Comparison of ENCODE assay signal across 18 cellular contexts in the genomic region with DNA sequence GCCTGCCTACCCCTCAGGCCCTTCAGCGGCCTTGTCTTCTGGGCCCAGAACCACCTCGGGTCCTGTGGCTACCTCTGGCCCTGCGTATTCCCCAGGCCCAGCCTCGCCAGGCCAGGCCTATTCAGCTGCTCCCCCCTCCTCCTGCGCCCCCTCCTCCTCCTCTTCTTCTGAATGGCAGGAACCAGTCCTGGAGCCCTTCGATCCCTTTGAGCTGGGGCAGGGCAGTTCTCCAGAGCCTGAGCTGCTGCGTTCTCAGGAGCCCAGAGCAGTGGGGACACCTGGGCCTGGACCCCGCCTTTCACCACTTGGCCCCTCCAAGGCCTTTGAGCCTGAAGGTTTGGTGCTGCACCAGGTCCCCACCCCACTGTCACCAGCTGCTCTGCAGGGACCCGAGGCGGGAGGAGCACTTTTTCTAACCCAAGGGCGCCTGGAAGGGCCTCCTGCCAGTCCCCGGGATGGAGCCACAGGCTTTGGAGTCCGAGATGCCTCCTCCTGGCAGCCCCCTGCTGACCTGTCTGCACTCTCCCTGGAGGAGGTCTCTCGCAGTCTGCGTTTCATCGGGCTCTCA. TPM values are rescaled to one million over a fixed set of nuclear protein-coding genes. Genes with fewer than 3 reads are reported as not detected.
DNase-seq lines count a peak whose midpoint lies in the region; ATAC-seq and TF ChIP-seq lines count a peak whose summit lies in the region.
"Had no signal": no experiment of that assay in that cellular context is flagged by ENCODE, and none has a peak within 500 bp of the region (broad histone marks: within the 10 kb centered on the region; RNA-seq: fewer than 3 reads in every experiment).

No MANE protein-coding gene starts in this region.

- H3K4me3 Mint-ChIP-seq in H9 (peak overlapping the region in 1 of 2 experiments; percentile 19; a peak in 1 of 5 replicates), endothelial cell (ENCODE audit: unreplicated experiment) (no peak overlapping the region)
- H3K4me3 Mint-ChIP-seq: GM23338, HFFc6 had no signal

- H4K8ac ChIP-seq in H9 (replicated peaks; ENCODE audit: insufficient read length, low read depth, low read length): no peak overlapping the region

- H3K4me1 ChIP-seq in SK-N-SH (ENCODE audit: control insufficient read depth in 1 of 2, insufficient read depth in 2 of 2, low read depth in 1 of 2, low read length in 1 of 2): no peaks in the 10 kb centered on the region; a peak in 1 of 4 replicates
- H3K4me1 ChIP-seq in H9 (ENCODE audit: insufficient read depth, low read length): no peaks in the 10 kb centered on the region
- peaks cover 70% of the 10 kb centered on the region for H3K4me1 ChIP-seq in parathyroid adenoma

- H2BK5ac ChIP-seq in H9 (ENCODE audit: insufficient read length, low read length): no peak overlapping the region

- H3K27ac Mint-ChIP-seq in H9 (peak overlapping the region in 2 of 3 experiments; percentile 57 to 80; a peak in 1 of 7 replicates), endothelial cell (ENCODE audit: unreplicated experiment) (peak overlapping the region; percentile 36)
- H3K27ac Mint-ChIP-seq: HFFc6 had no signal

- no peak overlapping the region for H3K18ac ChIP-seq in H9 (ENCODE audit: insufficient read length, low read depth, low read length)

- H3K9me3 Mint-ChIP-seq in H9: no peaks in the 10 kb centered on the region; a peak in 1 of 5 replicates
- no peaks in the 10 kb centered on the region for H3K9me3 Mint-ChIP-seq in endothelial cell (ENCODE audit: unreplicated experiment)
- H3K9me3 Mint-ChIP-seq: CD4-positive, CD25-positive, alpha-beta regulatory T cell; GM23338; HFFc6; IgD-negative memory B cell had no signal

- no peaks in the 10 kb centered on the region for H3K9me3 ChIP-seq in SK-N-SH
- H3K9me3 ChIP-seq in H9 (ENCODE audit: control insufficient read depth, low read depth, low read length): no peaks in the 10 kb centered on the region
- no peaks in the 10 kb centered on the region for H3K9me3 ChIP-seq in parathyroid adenoma (ENCODE audit: control insufficient read depth, low read length)
- H3K9me3 ChIP-seq: BLaER1, HAP-1 had no signal

- H2AFZ ChIP-seq in SK-N-SH (ENCODE audit: low read depth) (no peak overlapping the region), H9 (ENCODE audit: low read length) (no peak overlapping the region), parathyroid adenoma (no peak overlapping the region)
- H2AFZ ChIP-seq: GM23338 had no signal

- H3K79me1 ChIP-seq in H9 (ENCODE audit: insufficient read depth, low read depth, low read length, poor library complexity, severe bottlenecking): no peaks in the 10 kb centered on the region

- H3K27me3 Mint-ChIP-seq in H9 (ENCODE audit: low read depth) (peaks cover 22% of the 10 kb centered on the region), endothelial cell (ENCODE audit: unreplicated experiment) (peaks cover 15% of the 10 kb centered on the region)
- H3K27me3 Mint-ChIP-seq: IgD-negative memory B cell had no signal

- H4K20me1 ChIP-seq in SK-N-SH (ENCODE audit: insufficient read depth) (no peaks in the 10 kb centered on the region), H9 (ENCODE audit: control insufficient read depth, insufficient read depth, insufficient read length) (no peaks in the 10 kb centered on the region)
- H4K20me1 ChIP-seq: BLaER1 had no signal

- DNase-seq in SK-N-SH (peak; percentile 26), H9 (no peak), endothelial cell (ENCODE audit: low spot score) (no peak), NCI-H748 treated with DMSO at 0.1 percent for 48 hours (lab: John Stamatoyannopoulos, UW) (no peak), hepatic stellate cell (ENCODE audit: low spot score) (no peak)
- DNase-seq: Calu3; CD4-positive, CD25-positive, alpha-beta regulatory T cell; DMS 273 treated with DMSO at 0.1 percent for 48 hours; DMS79; HFFc6 had no signal

- H3K56ac ChIP-seq in H9 (ENCODE audit: insufficient read length, low read depth, low read length): no peak overlapping the region

- H2BK15ac ChIP-seq in H9 (ENCODE audit: low read depth, low read length): no peak overlapping the region

- peaks cover 11 to 22% of the 10 kb centered on the region in 2 experiments for H3K36me3 ChIP-seq in SK-N-SH (replicated peaks in 1 of 2; ENCODE audit: control insufficient read depth in 1 of 2, insufficient read depth in 2 of 2, low read length in 1 of 2)
- H3K36me3 ChIP-seq in parathyroid adenoma (ENCODE audit: control insufficient read depth, insufficient read depth, low read length): no peaks in the 10 kb centered on the region

- H2BK12ac ChIP-seq in H9 (ENCODE audit: insufficient read length, low read depth, low read length): no peak overlapping the region

- TF ChIP-seq RAD21 in SK-N-SH (IDR thresholded peaks at IDR 0.05; ENCODE audit: low read length): no peak

- H4K5ac ChIP-seq in H9 (ENCODE audit: insufficient read length, low read depth, low read length): no peak overlapping the region

- H2BK120ac ChIP-seq in H9 (ENCODE audit: low read depth, low read length, poor library complexity, severe bottlenecking): no peak overlapping the region

- H3K23ac ChIP-seq in H9 (ENCODE audit: insufficient read length, low read depth, low read length): no peak overlapping the region

- 89% methylated on average over 11 of the region's 16 CpGs for WGBS in SK-N-SH (ENCODE audit: low lambda C conversion rate)
- no CpG with 5 or more reads among the region's 16 CpGs for WGBS in H9 (ENCODE audit: extremely low coverage, insufficient read length, low lambda C conversion rate)

- CTCF ChIA-PET in SK-N-SH (lab: Yijun Ruan, JAX): interaction anchor here (0.7 to 1.2 kb wide), 3 partner anchors 9 to 96 kb away, joined by 3 read pairs; no protein-coding TSS in a partner anchor

- no peak for TF ChIP-seq EP300 in SK-N-SH (IDR thresholded peaks at IDR 0.05; ENCODE audit: borderline replicate concordance in 1 of 2, low read depth in 1 of 2, low read length in 1 of 2)

- H3K4me2 ChIP-seq in SK-N-SH: no peak overlapping the region
- no peak overlapping the region for H3K4me2 ChIP-seq in H9 (ENCODE audit: insufficient read depth, insufficient read length, low read length)
- H3K4me2 ChIP-seq in parathyroid adenoma (ENCODE audit: low read length): no peak overlapping the region
- H3K4me2 ChIP-seq: BLaER1, GM23338 had no signal

- H2AK5ac ChIP-seq in H9 (ENCODE audit: insufficient read length, low read length): no peak overlapping the region

- no peak overlapping the region for H3K4ac ChIP-seq in H9 (ENCODE audit: low read depth, low read length)

- H3K23me2 ChIP-seq in H9 (ENCODE audit: insufficient read length, low read depth, low read length, poor library complexity, severe bottlenecking): no peaks in the 10 kb centered on the region

- H3K9ac ChIP-seq in SK-N-SH (no peak overlapping the region), H9 (ENCODE audit: extremely low read depth, insufficient read length, low read length) (no peak overlapping the region), parathyroid adenoma (peak overlapping the region; percentile 14)
- H3K9ac ChIP-seq: BLaER1 had no signal

- peaks cover 17 to 51% (median 43%) of the 10 kb centered on the region in 3 experiments for H3K36me3 Mint-ChIP-seq in H9 (ENCODE audit: insufficient read depth in 1 of 3, low read depth in 3 of 3)
- peaks cover 12% of the 10 kb centered on the region for H3K36me3 Mint-ChIP-seq in endothelial cell (ENCODE audit: low read depth, unreplicated experiment)
- H3K36me3 Mint-ChIP-seq: IgD-negative memory B cell had no signal

- H3T11ph ChIP-seq in H9 (ENCODE audit: low read length): no peak overlapping the region

- TF ChIP-seq CTCF in SK-N-SH (IDR thresholded peaks at IDR 0.05) (no peak), H9 (conservative IDR thresholded peaks at IDR 0.05) (no peak), endothelial cell (IDR thresholded peaks at IDR 0.05; ENCODE audit: unreplicated experiment) (no peak), parathyroid adenoma (IDR thresholded peaks at IDR 0.05) (no peak)

- H3K79me2 ChIP-seq in SK-N-SH (ENCODE audit: insufficient read depth) (no peaks in the 10 kb centered on the region), H9 (ENCODE audit: insufficient read depth, low read length) (no peaks in the 10 kb centered on the region), parathyroid adenoma (peaks cover 19% of the 10 kb centered on the region)

- ATAC-seq in SK-N-SH treated with all-trans-retinoic acid at 6 μM for 48 hours (no peak), HG03280 (IDR thresholded peaks at IDR 0.05; ENCODE audit: unreplicated experiment) (no peak)
- ATAC-seq: GM23338 had no signal

- H3K27me3 ChIP-seq in SK-N-SH (ENCODE audit: insufficient read depth): no peaks in the 10 kb centered on the region
- H3K27me3 ChIP-seq in H9 (ENCODE audit: insufficient read depth, low read length): no peaks in the 10 kb centered on the region
- H3K27me3 ChIP-seq in parathyroid adenoma (ENCODE audit: control insufficient read depth, insufficient read depth, low read length): no peaks in the 10 kb centered on the region

- H4K91ac ChIP-seq in H9 (ENCODE audit: insufficient read length, low read depth, low read length): no peak overlapping the region

- H2BK20ac ChIP-seq in H9 (ENCODE audit: low read depth, low read length, poor library complexity, severe bottlenecking): no peak overlapping the region

- POLR2A ChIA-PET in SK-N-SH (lab: Yijun Ruan, JAX): no interaction called here

- no peaks in the 10 kb centered on the region for H3F3A ChIP-seq in SK-N-SH (replicated peaks; ENCODE audit: insufficient read depth)

- no peaks in the 10 kb centered on the region for H3K9me2 ChIP-seq in SK-N-SH

- H3K4me3 ChIP-seq in SK-N-SH (ENCODE audit: low read depth in 2 of 2, low read length in 1 of 2) (no peak overlapping the region), parathyroid adenoma (ENCODE audit: low read depth, low read length) (no peak overlapping the region)
- H3K4me3 ChIP-seq: BLaER1, GM23338, HAP-1 had no signal

- H3K14ac ChIP-seq in H9 (ENCODE audit: insufficient read depth, low read length): no peak overlapping the region; the same call in 1 of the 2 replicates

- no peak overlapping the region for H3K27ac ChIP-seq in SK-N-SH (ENCODE audit: low read depth in 2 of 2, low read length in 1 of 2)
- H3K27ac ChIP-seq in H9 (ENCODE audit: insufficient read length, low read depth, low read length): no peak overlapping the region
- H3K27ac ChIP-seq in parathyroid adenoma: peak overlapping the region; percentile 97
- H3K27ac ChIP-seq: 22Rv1, BLaER1 had no signal

- H3K4me1 Mint-ChIP-seq in H9 (peaks cover 15 to 23% of the 10 kb centered on the region in 2 experiments), endothelial cell (ENCODE audit: unreplicated experiment) (peaks cover 12% of the 10 kb centered on the region)

RNA-seq across cellular contexts. Expression of a gene that starts 14.7 kb away (rescaled TPM):
- 1.5 and 3.7 TPM in 2 replicates for polyA plus RNA-seq in SK-N-SH (2012; rRNA removed)
- 0.55 and 1.1 TPM in 2 replicates for polyA plus RNA-seq in SK-N-SH (2012; cell fraction: cytosol; rRNA removed)
- 3.1 and 3.6 TPM in 2 replicates for polyA plus RNA-seq in SK-N-SH (2012; cell fraction: nucleus; rRNA removed)
- total RNA-seq in H9 (2021) (14.2 and 14.4 TPM in 2 replicates), endothelial cell (ENCODE audit: unreplicated experiment) (4.6 TPM)
- total RNA-seq: HFFc6 had no signal

RNA-seq across cellular contexts. Expression of a gene that starts 56.8 kb away (rescaled TPM):
- polyA plus RNA-seq in SK-N-SH (2012; rRNA removed): 64.3 and 69.9 TPM in 2 replicates
- polyA plus RNA-seq in SK-N-SH (2012; cell fraction: cytosol; rRNA removed): 70.6 and 71.0 TPM in 2 replicates
- 57.8 and 66.5 TPM in 2 replicates for polyA plus RNA-seq in SK-N-SH (2012; cell fraction: nucleus; rRNA removed)
- total RNA-seq in H9 (2021) (111 and 112 TPM in 2 replicates), endothelial cell (ENCODE audit: unreplicated experiment) (162 TPM)

RNA-seq across cellular contexts. Expression of a gene that starts 57.1 kb away (rescaled TPM):
- polyA plus RNA-seq in SK-N-SH (2012; rRNA removed): 108 and 137 TPM in 2 replicates
- 133 and 137 TPM in 2 replicates for polyA plus RNA-seq in SK-N-SH (2012; cell fraction: cytosol; rRNA removed)
- polyA plus RNA-seq in SK-N-SH (2012; cell fraction: nucleus; rRNA removed): 71.1 and 111 TPM in 2 replicates
- total RNA-seq in H9 (2021): 41.3 and 44.2 TPM in 2 replicates
- total RNA-seq in endothelial cell (ENCODE audit: unreplicated experiment): 101 TPM
